6 cellular contexts compared by ENCODE assay signal in the genomic region with DNA sequence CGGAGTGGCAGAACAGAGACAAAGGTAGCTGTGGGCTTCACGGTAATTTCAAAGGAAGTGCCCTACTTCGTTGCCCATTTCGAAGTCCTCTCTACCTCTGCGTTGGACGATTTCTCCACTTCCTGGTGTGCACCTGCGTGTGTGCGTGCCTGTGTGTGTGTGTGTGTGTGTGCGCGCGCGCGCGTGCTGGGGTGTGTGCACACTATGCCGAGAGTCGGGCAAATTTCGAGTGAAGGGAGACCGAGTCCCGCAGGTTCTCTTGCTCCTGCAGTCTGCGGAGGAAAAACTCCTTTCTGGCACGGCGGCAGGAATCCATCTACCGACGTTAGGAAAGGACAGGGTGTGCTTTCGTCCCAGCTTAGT. TPM values are rescaled to one million over a fixed set of nuclear protein-coding genes. Genes with fewer than 3 reads are reported as not detected.
DNase-seq lines count a peak whose midpoint lies in the region; ATAC-seq, FAIRE-seq and TF ChIP-seq lines count a peak whose summit lies in the region.
"Not testable (repeated sequence)": the region's sequence is repeated elsewhere in the genome, so short reads cannot be mapped to it uniquely, and the experiment has no call there.
"Had no signal": no experiment of that assay in that cellular context is flagged by ENCODE, and none has a peak within 500 bp of the region (broad histone marks: within the 10 kb centered on the region; RNA-seq: fewer than 3 reads in every experiment).

No MANE protein-coding gene starts in this region.

- WGBS in H1 (ENCODE audit: extremely low coverage in 1 of 2, insufficient coverage in 1 of 2, insufficient read length in 1 of 2, insufficient replicate concordance in 2 of 2, low coverage in 1 of 2, low lambda C conversion rate in 2 of 2, missing lambda C conversion rate in 1 of 2), 2 experiments, result no CpG with 5 or more reads among the region's 25 CpGs

- H2AFZ ChIP-seq in GM23338; H1 (ENCODE audit: low read length): not testable (repeated sequence)

- H3K18ac ChIP-seq in H1 (ENCODE audit: extremely low read depth, low read length), result not testable (repeated sequence)

- not testable (repeated sequence) for H4K5ac ChIP-seq in H1 (ENCODE audit: insufficient read length, low read depth, low read length)

- peaks cover 39% of the 10 kb centered on the region for H3K27me3 Mint-ChIP-seq in GM23338 (ENCODE audit: insufficient read depth, low read depth, poor library complexity)
- peaks cover 25% of the 10 kb centered on the region for H3K27me3 Mint-ChIP-seq in activated naive CD8-positive, alpha-beta T cell treated with anti-CD3 and anti-CD28 coated beads, Interleukin-2, amount 10 ng/mL, durations not matched to agents 7 days and 5 days
- peaks cover 37 to 44% of the 10 kb centered on the region in 2 donors for H3K27me3 Mint-ChIP-seq in stimulated activated naive B cell treated with anti-CD40 and anti-IgM and Interleukin-4, amounts not matched to agents 10 μg/mL and 1 μg/mL and 100 μg/mL, for 72 hours

- FAIRE-seq in H1 (lab: Jason Lieb, UNC), result not testable (repeated sequence)

- H3K4me2 ChIP-seq in GM23338; H1 (ENCODE audit: insufficient read depth in 1 of 2, low read depth in 2 of 2, low read length in 2 of 2): not testable (repeated sequence)

- not testable (repeated sequence) for H3K27ac ChIP-seq in GM23338 (ENCODE audit: low read depth); H1 (ENCODE audit: low read depth, low read length)

- intact Hi-C loops in left ventricle myocardium superior (cut with micrococcal nuclease), result not testable (repeated sequence)

- not testable (repeated sequence) for H2BK120ac ChIP-seq in H1 (replicated peaks; ENCODE audit: low read depth, low read length)

- H4K20me1 ChIP-seq in GM23338 (replicated peaks; ENCODE audit: insufficient read depth), result peaks cover 15% of the 10 kb centered on the region; the same call in 1 of the 2 replicates
- not testable (repeated sequence) for H4K20me1 ChIP-seq in H1 (replicated peaks in 1 of 2; ENCODE audit: control insufficient read depth in 1 of 2, insufficient read depth in 2 of 2, low read length in 2 of 2)

- not testable (repeated sequence) for H4K91ac ChIP-seq in H1 (replicated peaks; ENCODE audit: insufficient read length, low read length)

- not testable (repeated sequence) for H3K4me1 Mint-ChIP-seq in GM23338; activated naive CD8-positive, alpha-beta T cell treated with anti-CD3 and anti-CD28 coated beads, Interleukin-2, amount 10 ng/mL, durations not matched to agents 7 days and 5 days; stimulated activated naive B cell treated with anti-CD40 and anti-IgM and Interleukin-4, amounts not matched to agents 10 μg/mL and 1 μg/mL and 100 μg/mL, for 72 hours

- not testable (repeated sequence) for H4K8ac ChIP-seq in H1 (ENCODE audit: extremely low read depth, insufficient read depth, low read length)

- not testable (repeated sequence) for H3K9ac ChIP-seq in H1 (replicated peaks in 1 of 4; ENCODE audit: extremely low read depth in 1 of 4, low read depth in 3 of 4, low read length in 3 of 4)

- H2AK5ac ChIP-seq in H1 (ENCODE audit: low read depth, low read length), result not testable (repeated sequence)

- H3K23ac ChIP-seq in H1 (ENCODE audit: insufficient read length), result not testable (repeated sequence)

- not testable (repeated sequence) for H3K56ac ChIP-seq in H1 (replicated peaks; ENCODE audit: insufficient read length, low read depth, low read length)

- H3K9me3 Mint-ChIP-seq in GM23338, result peaks cover 12% of the 10 kb centered on the region
- H3K9me3 Mint-ChIP-seq in activated naive CD8-positive, alpha-beta T cell treated with anti-CD3 and anti-CD28 coated beads, Interleukin-2, amount 10 ng/mL, durations not matched to agents 7 days and 5 days, result peaks cover 13% of the 10 kb centered on the region
- H3K9me3 Mint-ChIP-seq in stimulated activated naive B cell treated with anti-CD40 and anti-IgM and Interleukin-4, amounts not matched to agents 10 μg/mL and 1 μg/mL and 100 μg/mL, for 72 hours, result not testable (repeated sequence)

- POLR2A ChIA-PET in activated naive CD8-positive, alpha-beta T cell treated with anti-CD3 and anti-CD28 coated beads, Interleukin-2, amount 10 ng/mL, durations not matched to agents 7 days and 5 days (lab: Charles Lee); H1 (lab: Charles Lee; ENCODE audit: partially characterized antibody): not testable (repeated sequence)

- not testable (repeated sequence) for H3K36me3 ChIP-seq in GM23338 (ENCODE audit: insufficient read depth); H1 (ENCODE audit: control insufficient read depth in 2 of 4, insufficient read depth in 4 of 4, low read length in 3 of 4)

- TF ChIP-seq RAD21 in H1 (IDR thresholded peaks at IDR 0.05 in 1 of 2, conservative IDR thresholded peaks at IDR 0.05 in 1 of 2; ENCODE audit: low read depth in 2 of 2, low read length in 2 of 2), result not testable (repeated sequence)

- H3K14ac ChIP-seq in H1 (ENCODE audit: insufficient read length), result not testable (repeated sequence)

- not testable (repeated sequence) for H3K4ac ChIP-seq in H1 (replicated peaks; ENCODE audit: insufficient read length, low read depth, low read length)

- H3K9me2 ChIP-seq in GM23338 (ENCODE audit: insufficient read depth), result not testable (repeated sequence)

- H3K23me2 ChIP-seq in H1 (ENCODE audit: low read depth, low read length), result not testable (repeated sequence)

- ATAC-seq in GM23338; activated naive CD8-positive, alpha-beta T cell treated with anti-CD3 and anti-CD28 coated beads, Interleukin-2, amount 10 ng/mL, durations not matched to agents 7 days and 5 days (ENCODE audit: low read depth); left ventricle myocardium superior; stimulated activated naive B cell treated with anti-CD40 and anti-IgM and Interleukin-4, amounts not matched to agents 10 μg/mL and 1 μg/mL and 100 μg/mL, for 72 hours (replicated peaks): not testable (repeated sequence)

- H2BK20ac ChIP-seq in H1 (ENCODE audit: low read length), result not testable (repeated sequence)

- not testable (repeated sequence) for H3F3A ChIP-seq in GM23338 (replicated peaks; ENCODE audit: low read depth)

- not testable (repeated sequence) for H3K36me3 Mint-ChIP-seq in GM23338 (ENCODE audit: low read depth); activated naive CD8-positive, alpha-beta T cell treated with anti-CD3 and anti-CD28 coated beads, Interleukin-2, amount 10 ng/mL, durations not matched to agents 7 days and 5 days; stimulated activated naive B cell treated with anti-CD40 and anti-IgM and Interleukin-4, amounts not matched to agents 10 μg/mL and 1 μg/mL and 100 μg/mL, for 72 hours

- H3K27me3 ChIP-seq in GM23338 (ENCODE audit: insufficient read depth) (peaks cover 59% of the 10 kb centered on the region), H1 (replicated peaks in 1 of 4; ENCODE audit: control insufficient read depth in 3 of 4, extremely low read depth in 1 of 4, insufficient read depth in 3 of 4, low read length in 3 of 4) (peaks cover 28 to 50% (median 39%) of the 10 kb centered on the region in 4 experiments)

- not testable (repeated sequence) for H3K9me3 ChIP-seq in H1 (ENCODE audit: insufficient read depth in 2 of 2, low read depth in 1 of 2, low read length in 1 of 2)

- H3K4me3 Mint-ChIP-seq in GM23338; activated naive CD8-positive, alpha-beta T cell treated with anti-CD3 and anti-CD28 coated beads, Interleukin-2, amount 10 ng/mL, durations not matched to agents 7 days and 5 days; stimulated activated naive B cell treated with anti-CD40 and anti-IgM and Interleukin-4, amounts not matched to agents 10 μg/mL and 1 μg/mL and 100 μg/mL, for 72 hours: not testable (repeated sequence)

- DNase-seq in GM23338 (ENCODE audit: low spot score); H1 (ENCODE audit: low read depth in 1 of 2, low spot score in 2 of 2); stimulated activated naive B cell treated with anti-CD40 and anti-IgM and Interleukin-4, amounts not matched to agents 10 μg/mL and 1 μg/mL and 100 μg/mL, for 72 hours: not testable (repeated sequence)
- DNase-seq in activated naive CD8-positive, alpha-beta T cell treated with anti-CD3 and anti-CD28 coated beads, Interleukin-2, amount 10 ng/mL, durations not matched to agents 7 days and 5 days, result peak; percentile 27
- peak; percentile 2 for DNase-seq in left ventricle myocardium superior

- not testable (repeated sequence) for H3K4me1 ChIP-seq in GM23338 (ENCODE audit: insufficient read depth); H1 (replicated peaks in 1 of 4; ENCODE audit: control insufficient read depth in 3 of 4, insufficient read depth in 4 of 4, low read length in 3 of 4)

- H3K27ac Mint-ChIP-seq in GM23338, result not testable (repeated sequence)
- peak overlapping the region; percentile 45 for H3K27ac Mint-ChIP-seq in activated naive CD8-positive, alpha-beta T cell treated with anti-CD3 and anti-CD28 coated beads, Interleukin-2, amount 10 ng/mL, durations not matched to agents 7 days and 5 days
- peak overlapping the region; percentile 42 for H3K27ac Mint-ChIP-seq in stimulated activated naive B cell treated with anti-CD40 and anti-IgM and Interleukin-4, amounts not matched to agents 10 μg/mL and 1 μg/mL and 100 μg/mL, for 72 hours

- not testable (repeated sequence) for TF ChIP-seq POLR2A in H1 (IDR thresholded peaks at IDR 0.05; ENCODE audit: control extremely low read depth in 1 of 2, low read depth in 2 of 2, low read length in 2 of 2)

- H2BK12ac ChIP-seq in H1 (ENCODE audit: low read depth, low read length), result not testable (repeated sequence)

- CTCF ChIA-PET in H1 (lab: Charles Lee; ENCODE audit: partially characterized antibody), result not testable (repeated sequence)

- not testable (repeated sequence) for TF ChIP-seq CTCF in GM23338 (conservative IDR thresholded peaks at IDR 0.05; ENCODE audit: low read depth in 2 of 2); H1 (IDR thresholded peaks at IDR 0.05; ENCODE audit: control extremely low read depth in 1 of 3, insufficient read depth in 1 of 3, low read depth in 1 of 3, low read length in 3 of 3)

- H3K79me1 ChIP-seq in H1 (ENCODE audit: low read depth, low read length), result not testable (repeated sequence)

- TF ChIP-seq EP300 in H1 (IDR thresholded peaks at IDR 0.05; ENCODE audit: borderline replicate concordance in 1 of 2, low read depth in 2 of 2, low read length in 2 of 2), result not testable (repeated sequence)

- H3K79me2 ChIP-seq in GM23338 (replicated peaks; ENCODE audit: insufficient read depth); H1 (ENCODE audit: control insufficient read depth in 1 of 2, insufficient read depth in 2 of 2, low read length in 2 of 2): not testable (repeated sequence)

- not testable (repeated sequence) for H2BK5ac ChIP-seq in H1 (ENCODE audit: low read depth, low read length)

- not testable (repeated sequence) for H2BK15ac ChIP-seq in H1 (ENCODE audit: low read length)

- not testable (repeated sequence) for H3K4me3 ChIP-seq in GM23338; H1 (ENCODE audit: extremely low read depth in 1 of 4, insufficient read depth in 2 of 4, low read depth in 3 of 4, low read length in 4 of 4)

RNA-seq across cellular contexts. Expression of a gene that starts 32.6 kb away (rescaled TPM):
- 5.0 and 5.6 TPM in 2 replicates for total RNA-seq in GM23338 (2014; rRNA removed; shearing (Covaris generic))
- polyA plus RNA-seq in GM23338 (2016; fragmentation: Nextera tagmentation; extraction: Ambion mirVana) (1.5 and 2.3 TPM in 2 replicates), H1 (2011; rRNA removed) (0.25 and 0.38 TPM in 2 replicates)
- 1 to 10 TPM; 1.8 to 2.6 TPM for total RNA-seq in activated naive CD8-positive, alpha-beta T cell treated with anti-CD3 and anti-CD28 coated beads, Interleukin-2, amount 10 ng/mL, durations not matched to agents 7 days and 5 days
- 4.4 and 5.1 TPM in 2 replicates for total RNA-seq in H1 (2021; fragmentation: NEBNext Ultra II Directional; extraction: Animal tissue kit (Norgen Biotek cat#: 25700))
- 0.78 TPM for polyA plus RNA-seq in H1 (2011; cell fraction: cytosol; rRNA removed)
- 0.71 TPM for polyA plus RNA-seq in H1 (2011; cell fraction: nucleus; rRNA removed)
- polyA plus RNA-seq in H1 (2012, experiment 1 of 2), result 1.7 to 2.3 TPM (median 2.1 TPM) in 4 replicates
- polyA plus RNA-seq in H1 (2012, experiment 2 of 2), result 0.17 TPM
- polyA plus RNA-seq in H1 (2013, experiment 1 of 2), result 1.6 TPM
- 2.0 TPM for polyA plus RNA-seq in H1 (2013, experiment 2 of 2)
- polyA minus RNA-seq in H1 (2011; rRNA and poly(A)+ RNA removed), result 1.1 and 2.2 TPM in 2 replicates
- polyA minus RNA-seq in H1 (2011; cell fraction: cytosol; rRNA and poly(A)+ RNA removed), result 1.5 TPM
- polyA minus RNA-seq in H1 (2011; cell fraction: nucleus; rRNA and poly(A)+ RNA removed), result 2.9 TPM
- 0.82 TPM for total RNA-seq in left ventricle myocardium superior
- total RNA-seq: Caco-2 had no signal
